Comparison of ENCODE assay signal across 29 cellular contexts in genomic region chr6:144519429-144519828, GRCh38.
"Had no signal": no experiment of that assay in that cellular context is flagged by ENCODE, and none has a peak within 500 bp of the region (broad histone marks: within the 10 kb centered on the region; RNA-seq: fewer than 3 reads in every experiment).

No MANE protein-coding gene starts in this region.

- ATAC-seq: activated CD8-positive, alpha-beta T cell treated with anti-CD3 and anti-CD28 coated beads, Interleukin-2, amount 10 ng/mL, durations not matched to agents 7 days and 5 days; activated naive CD8-positive, alpha-beta T cell treated with anti-CD3 and anti-CD28 coated beads, Interleukin-2, amount 50 U/mL, for 24 hours; activated T-cell treated with anti-CD3 and anti-CD28 coated beads, Interleukin-2, amount 50 U/mL, for 4 hours had no signal

- H3K4me3 ChIP-seq: MG63, Peyer's patch, SJSA1 had no signal

- H3K4me3 Mint-ChIP-seq: activated CD4-positive, alpha-beta T cell treated with anti-CD3 and anti-CD28 coated beads, Interleukin-2, amount 10 ng/mL, durations not matched to agents 24 days and 14 days; activated CD8-positive, alpha-beta T cell treated with anti-CD3 and anti-CD28 coated beads, Interleukin-2, amount 10 ng/mL, durations not matched to agents 7 days and 5 days; activated naive CD4-positive, alpha-beta T cell treated with anti-CD3 and anti-CD28 coated beads, Interleukin-2, amount 10 ng/mL, durations not matched to agents 7 days and 5 days; activated naive CD8-positive, alpha-beta T cell; activated naive CD8-positive, alpha-beta T cell treated with anti-CD3 and anti-CD28 coated beads, Interleukin-2, amount 50 U/mL, for 24 hours; activated T-cell treated with anti-CD3 and anti-CD28 coated beads, Interleukin-2, amount 50 U/mL, for 4 hours; activated T-helper 1 cell treated with anti-CD3 and anti-CD28 coated beads, Interleukin-12 subunit alpha, Interleukin-12 subunit beta, Interleukin-2, Interleukin-4 antibody, amounts not matched to agents 30 ng/mL and 10 ng/mL and 1 ng/mL, durations not matched to agents 14 hours and 24 hours and 36 hours; T-helper 1 cell treated with Interleukin-12 subunit alpha and Interleukin-12 subunit beta and Interleukin-4 antibody, amounts not matched to agents 30 μg/mL and 1 μg/mL, for 36 hours; T-helper 2 cell treated with Interferon-gamma antibody and Interleukin-4, amounts not matched to agents 5 μg/mL and 100 μg/mL, for 36 hours had no signal

- H3K36me3 ChIP-seq: MG63 had no signal

- H3K27me3 Mint-ChIP-seq: activated CD4-positive, alpha-beta T cell treated with anti-CD3 and anti-CD28 coated beads, Interleukin-2, amount 10 ng/mL, durations not matched to agents 24 days and 14 days; activated naive CD4-positive, alpha-beta T cell treated with anti-CD3 and anti-CD28 coated beads, Interleukin-2, amount 10 ng/mL, durations not matched to agents 7 days and 5 days; activated naive CD8-positive, alpha-beta T cell; activated naive CD8-positive, alpha-beta T cell treated with anti-CD3 and anti-CD28 coated beads, Interleukin-2, amount 50 U/mL, for 24 hours had no signal

- H3K9me3 Mint-ChIP-seq: activated CD4-positive, alpha-beta T cell treated with anti-CD3 and anti-CD28 coated beads, Interleukin-2, amount 10 ng/mL, durations not matched to agents 24 days and 14 days; activated naive CD4-positive, alpha-beta T cell treated with anti-CD3 and anti-CD28 coated beads, Interleukin-2, amount 10 ng/mL, durations not matched to agents 7 days and 5 days; activated naive CD8-positive, alpha-beta T cell treated with anti-CD3 and anti-CD28 coated beads, Interleukin-2, amount 50 U/mL, for 24 hours; activated T-cell treated with anti-CD3 and anti-CD28 coated beads, Interleukin-2, amount 50 U/mL, for 4 hours; activated T-helper 1 cell treated with anti-CD3 and anti-CD28 coated beads, Interleukin-12 subunit alpha, Interleukin-12 subunit beta, Interleukin-2, Interleukin-4 antibody, amounts not matched to agents 30 ng/mL and 10 ng/mL and 1 ng/mL, durations not matched to agents 14 hours and 24 hours and 36 hours; T-helper 1 cell treated with Interleukin-12 subunit alpha and Interleukin-12 subunit beta and Interleukin-4 antibody, amounts not matched to agents 30 μg/mL and 1 μg/mL, for 36 hours; T-helper 2 cell treated with Interferon-gamma antibody and Interleukin-4, amounts not matched to agents 5 μg/mL and 100 μg/mL, for 36 hours had no signal

- DNase-seq: activated CD4-positive, alpha-beta T cell treated with anti-CD3 and anti-CD28 coated beads, Interleukin-2, amount 10 ng/mL, durations not matched to agents 24 days and 14 days; activated CD4-positive, alpha-beta T cell treated with anti-CD3 and anti-CD28 coated beads, Interleukin-2, amount 50 U/mL, for 4 hours; activated CD8-positive, alpha-beta T cell treated with anti-CD3 and anti-CD28 coated beads, Interleukin-2, amount 10 ng/mL, durations not matched to agents 7 days and 5 days; activated naive CD4-positive, alpha-beta T cell treated with anti-CD3 and anti-CD28 coated beads, Interleukin-2, amount 10 ng/mL, durations not matched to agents 7 days and 5 days; activated naive CD8-positive, alpha-beta T cell treated with anti-CD3 and anti-CD28 coated beads, Interleukin-2, amount 50 U/mL, for 24 hours; activated T-cell treated with anti-CD3 and anti-CD28 coated beads for 4 hours; activated T-cell treated with anti-CD3 and anti-CD28 coated beads, Interleukin-2, amount 50 U/mL, for 4 hours; amniotic stem cell; aorta; brain microvascular endothelial cell; Kasumi-1; KG1; MG63; NCI-H1048; NCI-H1105 treated with DMSO at 0.1 percent for 48 hours; NCI-H1436 treated with DMSO at 0.1 percent for 48 hours; NCI-H1694 treated with DMSO at 0.1 percent for 48 hours; NCI-H2029; NCI-H345; NCI-H524 treated with DMSO at 0.1 percent for 48 hours; Peyer's patch; RPMI8226; SHP77 treated with DMSO at 0.1 percent for 48 hours; SK-N-SH had no signal

- H3K9me3 ChIP-seq: MG63, Peyer's patch, SJSA1, SK-N-SH had no signal

- H3K4me1 ChIP-seq: Peyer's patch had no signal

- H3K27ac Mint-ChIP-seq: activated CD4-positive, alpha-beta T cell treated with anti-CD3 and anti-CD28 coated beads, Interleukin-2, amount 10 ng/mL, durations not matched to agents 24 days and 14 days; activated CD8-positive, alpha-beta T cell treated with anti-CD3 and anti-CD28 coated beads, Interleukin-2, amount 10 ng/mL, durations not matched to agents 7 days and 5 days; activated naive CD4-positive, alpha-beta T cell treated with anti-CD3 and anti-CD28 coated beads, Interleukin-2, amount 10 ng/mL, durations not matched to agents 7 days and 5 days; activated naive CD8-positive, alpha-beta T cell; activated naive CD8-positive, alpha-beta T cell treated with anti-CD3 and anti-CD28 coated beads, Interleukin-2, amount 50 U/mL, for 24 hours; activated T-helper 1 cell treated with anti-CD3 and anti-CD28 coated beads, Interleukin-12 subunit alpha, Interleukin-12 subunit beta, Interleukin-2, Interleukin-4 antibody, amounts not matched to agents 30 ng/mL and 10 ng/mL and 1 ng/mL, durations not matched to agents 14 hours and 24 hours and 36 hours; T-helper 1 cell treated with Interleukin-12 subunit alpha and Interleukin-12 subunit beta and Interleukin-4 antibody, amounts not matched to agents 30 μg/mL and 1 μg/mL, for 36 hours; T-helper 2 cell treated with Interferon-gamma antibody and Interleukin-4, amounts not matched to agents 5 μg/mL and 100 μg/mL, for 36 hours had no signal

- H3K4me2 ChIP-seq: SK-N-SH had no signal

- H3K27me3 ChIP-seq: brain microvascular endothelial cell, MG63, Peyer's patch, SJSA1 had no signal

- H3K9ac ChIP-seq: SK-N-SH had no signal

- H3K27ac ChIP-seq: brain microvascular endothelial cell, Peyer's patch, SJSA1 had no signal

- H3K4me1 Mint-ChIP-seq: activated naive CD4-positive, alpha-beta T cell treated with anti-CD3 and anti-CD28 coated beads, Interleukin-2, amount 10 ng/mL, durations not matched to agents 7 days and 5 days; activated naive CD8-positive, alpha-beta T cell treated with anti-CD3 and anti-CD28 coated beads, Interleukin-2, amount 50 U/mL, for 24 hours had no signal
